9 cellular contexts compared by ENCODE assay signal in the genomic region with DNA sequence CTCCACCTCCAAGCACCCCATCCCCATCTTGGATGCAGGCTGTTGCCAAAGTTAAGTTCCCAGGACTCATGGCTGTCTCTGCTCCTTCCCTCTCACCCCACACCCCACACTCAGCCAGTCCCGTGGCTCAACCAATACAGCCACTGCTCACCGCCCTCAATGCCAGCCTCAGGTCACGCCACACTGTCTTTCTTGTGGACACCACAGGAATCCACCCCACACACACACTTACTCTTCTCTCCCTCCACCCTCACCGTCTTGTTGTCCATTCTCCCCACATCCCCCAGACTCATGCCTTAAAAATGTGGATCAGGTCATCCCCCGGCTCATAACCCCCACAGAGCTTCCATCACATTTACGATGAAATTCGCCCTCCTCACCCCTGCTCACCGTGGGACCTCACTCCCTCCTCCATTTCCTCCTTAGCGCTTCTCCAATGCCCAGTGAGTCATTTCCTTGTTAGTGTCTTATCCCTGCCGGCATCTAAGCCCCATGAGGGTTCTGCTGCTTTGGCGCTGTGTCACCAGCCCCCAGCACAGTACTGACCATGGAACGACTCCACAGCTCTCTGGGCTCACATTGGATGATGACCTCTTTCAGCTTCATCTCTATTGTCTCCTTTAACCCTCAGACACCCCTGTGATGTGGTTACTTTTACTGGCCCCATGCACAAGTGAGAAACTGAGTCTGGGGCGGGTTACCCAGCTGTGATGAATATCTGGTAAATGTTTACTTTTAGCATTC. TPM values are rescaled to one million over a fixed set of nuclear protein-coding genes. Genes with fewer than 3 reads are reported as not detected.
DNase-seq lines count a peak whose midpoint lies in the region; ATAC-seq and TF ChIP-seq lines count a peak whose summit lies in the region.
"Had no signal": no experiment of that assay in that cellular context is flagged by ENCODE, and none has a peak within 500 bp of the region (broad histone marks: within the 10 kb centered on the region; RNA-seq: fewer than 3 reads in every experiment).

No MANE protein-coding gene starts in this region.

- peak overlapping the region; percentile 41 for H3K9ac ChIP-seq in mucosa of stomach (ENCODE audit: low read length)

- CTCF ChIA-PET in Calu3 (lab: Charles Lee) = interaction anchor here (0.6 to 0.9 kb wide), 2 partner anchors 10 to 25 kb away, joined by 3 read pairs; no protein-coding TSS in a partner anchor

- H3K9me3 ChIP-seq in mucosa of stomach (ENCODE audit: control insufficient read depth, low read length) = no peaks in the 10 kb centered on the region
- H3K9me3 ChIP-seq: esophagus muscularis mucosa had no signal

- H3K36me3 ChIP-seq in mucosa of stomach (ENCODE audit: control insufficient read depth, insufficient read depth, low read length) = peaks cover 54% of the 10 kb centered on the region
- H3K36me3 ChIP-seq: esophagus muscularis mucosa had no signal

- BruUV-seq in Calu3 (replicated peaks; lab: Mats Ljungman, UMichigan) = no TSS peak

- peaks cover 27% of the 10 kb centered on the region for H3K4me1 Mint-ChIP-seq in Calu3 (ENCODE audit: low read depth, unreplicated experiment)

- DNase-seq in Calu3 = no peak
- peak; percentile 100 for DNase-seq in M059J (ENCODE audit: low read depth)
- peak; percentile 17 for DNase-seq in cerebellar cortex (ENCODE audit: low spot score)
- DNase-seq in NCI-H748 treated with DMSO at 0.1 percent for 48 hours (lab: John Stamatoyannopoulos, UW) = no peak
- no peak for DNase-seq in NAMALWA (ENCODE audit: low spot score)

- no peak overlapping the region for H3K4me3 ChIP-seq in mucosa of stomach (ENCODE audit: low read length)
- H3K4me3 ChIP-seq: esophagus muscularis mucosa had no signal

- ATAC-seq in GM21825 (IDR thresholded peaks at IDR 0.05; ENCODE audit: unreplicated experiment) (no peak), GM21786 (IDR thresholded peaks at IDR 0.05; ENCODE audit: unreplicated experiment) (no peak)

- intact Hi-C loops in Calu3 (cut with micrococcal nuclease; ENCODE audit: unreplicated experiment) = no loop called here

- H3K27me3 Mint-ChIP-seq in Calu3 (ENCODE audit: unreplicated experiment) = no peaks in the 10 kb centered on the region

- no peak for TF ChIP-seq CTCF in Calu3 (IDR thresholded peaks at IDR 0.05; ENCODE audit: unreplicated experiment)

- H3K4me3 Mint-ChIP-seq in Calu3 (ENCODE audit: low read depth, unreplicated experiment) = no peak overlapping the region

- no peaks in the 10 kb centered on the region for H3K27me3 ChIP-seq in mucosa of stomach (ENCODE audit: control insufficient read depth, insufficient read depth, low read length)

- peak overlapping the region; percentile 17 for H3K27ac Mint-ChIP-seq in Calu3 (ENCODE audit: unreplicated experiment)

- no peaks in the 10 kb centered on the region for H3K9me3 Mint-ChIP-seq in Calu3 (ENCODE audit: low read depth, unreplicated experiment)

- peaks cover 89% of the 10 kb centered on the region for H3K4me1 ChIP-seq in mucosa of stomach (ENCODE audit: control insufficient read depth, insufficient read depth, low read length)

- peaks cover 9% of the 10 kb centered on the region for H3K36me3 Mint-ChIP-seq in Calu3 (ENCODE audit: insufficient read depth, unreplicated experiment)

RNA-seq across cellular contexts. Expression of gene MLPH, which starts 13.8 kb away (rescaled TPM):
- 39.8 and 47.2 TPM in 2 replicates for total RNA-seq in Calu3 (2022)
- 50.7 and 68.8 TPM in 2 replicates for total RNA-seq in M059J (2014; rRNA removed; shearing (Covaris generic))

Comparison
In these comparisons a context has a peak if more than half of its experiments do, and no peak if none do; other contexts are left out.
1. DNase-seq: peak in M059J (single experiment) and cerebellar cortex (single experiment); none in Calu3 (single experiment), NCI-H748 treated with DMSO at 0.1 percent for 48 hours (single experiment) and NAMALWA (single experiment).